ENCODE assay signal across 26 cellular contexts in genomic region chr9:17726298-17726697, GRCh38.
DNase-seq lines count a peak whose midpoint lies in the region; ATAC-seq, FAIRE-seq and TF ChIP-seq lines count a peak whose summit lies in the region.
"Had no signal": no experiment of that assay in that cellular context is flagged by ENCODE, and none has a peak within 500 bp of the region (broad histone marks: within the 10 kb centered on the region; RNA-seq: fewer than 3 reads in every experiment).

No MANE protein-coding gene starts in this region.

- no peak for TF ChIP-seq POLR2A in HepG2 (IDR thresholded peaks at IDR 0.05; ENCODE audit: insufficient read depth in 1 of 2, low read depth in 2 of 2, low read length in 2 of 2)
- no peak for TF ChIP-seq POLR2A in right lobe of liver (IDR thresholded peaks at IDR 0.05)

- H4K20me1 ChIP-seq in HepG2 (ENCODE audit: insufficient read depth, low read length), result no peaks in the 10 kb centered on the region
- H4K20me1 ChIP-seq: BLaER1 had no signal

- H3K4me1 ChIP-seq in HepG2 (ENCODE audit: insufficient read depth, low read length) (no peaks in the 10 kb centered on the region), right lobe of liver (no peaks in the 10 kb centered on the region)
- H3K4me1 ChIP-seq: BE2C had no signal

- no peaks in the 10 kb centered on the region for H3K4me1 Mint-ChIP-seq in activated T-cell treated with anti-CD3 and anti-CD28 coated beads, Interleukin-2, amount 50 U/mL, for 4 hours (ENCODE audit: low read depth)
- H3K4me1 Mint-ChIP-seq: CD14-positive monocyte; CD4-positive, alpha-beta memory T cell; CD4-positive, CD25-positive, alpha-beta regulatory T cell; CD8-positive, alpha-beta memory T cell had no signal

- in situ Hi-C loops in HepG2 (cut with HindIII; ENCODE audit: extremely low pct_ligation_motif_present, low pct_unique_long_range_greater_than_20kb), result no loop called here

- no peaks in the 10 kb centered on the region for H3K79me2 ChIP-seq in HepG2 (ENCODE audit: insufficient read depth, low read length)

- no peak overlapping the region for H3K4me3 ChIP-seq in HepG2 (replicated peaks in 1 of 3; ENCODE audit: insufficient read depth in 1 of 3, low read depth in 2 of 3, low read length in 3 of 3)
- H3K4me3 ChIP-seq in right lobe of liver, result no peak overlapping the region
- H3K4me3 ChIP-seq: BLaER1, GM12878 had no signal

- POLR2A ChIA-PET in HepG2 (lab: Yijun Ruan, JAX), result no interaction called here

- DNase-seq in NCI-H2029 treated with DMSO at 0.1 percent for 48 hours (lab: John Stamatoyannopoulos, UW), result peak; percentile 64
- DNase-seq in NCI-H2029 (lab: John Stamatoyannopoulos, UW), result no peak
- DNase-seq in left ventricle myocardium superior, result no peak
- no peak for DNase-seq in left cardiac atrium
- DNase-seq in HepG2 (ENCODE audit: low spot score), result no peak
- DNase-seq in right lobe of liver, result peak in 1 of 3 donors; percentile 46
- DNase-seq in activated T-cell treated with anti-CD3 and anti-CD28 coated beads, Interleukin-2, amount 50 U/mL, for 4 hours, result no peak
- DNase-seq in HK-2 (ENCODE audit: unreplicated experiment), result no peak
- DNase-seq: ACHN; BE2C; CD4-positive, alpha-beta memory T cell; CD4-positive, CD25-positive, alpha-beta regulatory T cell; CD8-positive, alpha-beta memory T cell; COR-L47; DMS153; DMS53; DMS79; DND-41; EL; GDM1 had no signal

- no peak overlapping the region for H3K4me2 ChIP-seq in HepG2 (ENCODE audit: low read depth, low read length)
- H3K4me2 ChIP-seq: BLaER1 had no signal

- BruUV-seq in HepG2 (replicated peaks; lab: Mats Ljungman, UMichigan), result no TSS peak

- no peak for TF ChIP-seq RAD21 in HepG2 (CRISPR knock-in tag; IDR thresholded peaks at IDR 0.05)

- H3K9me3 ChIP-seq in HepG2 (ENCODE audit: low read length) (peaks cover 17% of the 10 kb centered on the region; the same call in 1 of the 2 replicates), right lobe of liver (no peaks in the 10 kb centered on the region)
- H3K9me3 ChIP-seq: BE2C, BLaER1 had no signal

- FAIRE-seq in HepG2 (lab: Jason Lieb, UNC), result no peak
- FAIRE-seq: GM12878, GM12892, GM19239 had no signal

- no peak for TF ChIP-seq CTCF in HepG2 (CRISPR knock-in tag; IDR thresholded peaks at IDR 0.05)
- TF ChIP-seq CTCF in right lobe of liver (IDR thresholded peaks at IDR 0.05), result no peak

- H3K27me3 ChIP-seq in HepG2 (ENCODE audit: control insufficient read depth in 1 of 2, insufficient read depth in 2 of 2, low read length in 2 of 2) (no peaks in the 10 kb centered on the region), right lobe of liver (no peaks in the 10 kb centered on the region)
- H3K27me3 ChIP-seq: BE2C, BLaER1 had no signal

- 3% methylated on average over 5 of the region's 5 CpGs for WGBS in HepG2 (ENCODE audit: low lambda C conversion rate)
- WGBS in right lobe of liver (ENCODE audit: insufficient coverage, low coverage, low lambda C conversion rate, missing lambda C conversion rate), result 15% methylated on average over 5 of the region's 5 CpGs

- H3K36me3 Mint-ChIP-seq in activated T-cell treated with anti-CD3 and anti-CD28 coated beads, Interleukin-2, amount 50 U/mL, for 4 hours (ENCODE audit: insufficient read depth), result no peaks in the 10 kb centered on the region
- H3K36me3 Mint-ChIP-seq: CD14-positive monocyte; CD4-positive, alpha-beta memory T cell; CD4-positive, CD25-positive, alpha-beta regulatory T cell; CD8-positive, alpha-beta memory T cell had no signal

- peak; percentile 83 for ATAC-seq in left ventricle myocardium superior
- no peak for ATAC-seq in left cardiac atrium
- ATAC-seq in HepG2, result no peak
- ATAC-seq in right lobe of liver, result peak; percentile 16 to 63 (median 42)
- ATAC-seq in activated T-cell treated with anti-CD3 and anti-CD28 coated beads, Interleukin-2, amount 50 U/mL, for 4 hours, result no peak
- ATAC-seq: GM12878 had no signal

- H3K27ac ChIP-seq in HepG2 (ENCODE audit: extremely low read length, insufficient read depth, low read length) (no peak overlapping the region), right lobe of liver (no peak overlapping the region)
- H3K27ac ChIP-seq: 22Rv1, BLaER1 had no signal

- H2AFZ ChIP-seq in HepG2 (ENCODE audit: low read length), result no peak overlapping the region

- H3K4me3 Mint-ChIP-seq in activated T-cell treated with anti-CD3 and anti-CD28 coated beads, Interleukin-2, amount 50 U/mL, for 4 hours, result no peak overlapping the region
- H3K4me3 Mint-ChIP-seq: CD14-positive monocyte; CD4-positive, alpha-beta memory T cell; CD4-positive, CD25-positive, alpha-beta regulatory T cell; CD8-positive, alpha-beta memory T cell had no signal

- peaks cover 16% of the 10 kb centered on the region for H3K9me3 Mint-ChIP-seq in activated T-cell treated with anti-CD3 and anti-CD28 coated beads, Interleukin-2, amount 50 U/mL, for 4 hours

- intact Hi-C loops in left ventricle myocardium superior (cut with micrococcal nuclease) (no loop called here), left cardiac atrium (cut with DNase I) (no loop called here), HepG2 (cut with micrococcal nuclease; ENCODE audit: unreplicated experiment) (no loop called here), right lobe of liver (cut with DNase I) (no loop called here)

- no peaks in the 10 kb centered on the region for H3K27me3 Mint-ChIP-seq in activated T-cell treated with anti-CD3 and anti-CD28 coated beads, Interleukin-2, amount 50 U/mL, for 4 hours (ENCODE audit: low read depth)
- H3K27me3 Mint-ChIP-seq: CD4-positive, alpha-beta memory T cell; CD4-positive, CD25-positive, alpha-beta regulatory T cell; CD8-positive, alpha-beta memory T cell had no signal

- H3K36me3 ChIP-seq in HepG2 (replicated peaks in 1 of 2; ENCODE audit: control insufficient read depth in 1 of 2, insufficient read depth in 2 of 2, low read length in 2 of 2) (no peaks in the 10 kb centered on the region), right lobe of liver (no peaks in the 10 kb centered on the region)
- H3K36me3 ChIP-seq: BE2C, BLaER1 had no signal

- TF ChIP-seq EP300 in HepG2 (IDR thresholded peaks at IDR 0.05; ENCODE audit: low read depth in 2 of 2, low read length in 2 of 2) (no peak), HepG2 (CRISPR knock-in tag; IDR thresholded peaks at IDR 0.05; ENCODE audit: borderline replicate concordance) (no peak)

- CTCF ChIA-PET in HepG2 (lab: Yijun Ruan, JAX; ENCODE audit: low intra/inter-chr PET ratio, low total read pairs), result no interaction called here

- no peak overlapping the region for H3K9ac ChIP-seq in HepG2 (ENCODE audit: insufficient read depth, low read depth, low read length)
- H3K9ac ChIP-seq: BLaER1 had no signal

TF ChIP-seq in HepG2, 621 proteins besides CTCF, POLR2A, EP300 and RAD21:
- TF ChIP-seq MAFK (conservative IDR thresholded peaks at IDR 0.05 in 1 of 2, IDR thresholded peaks at IDR 0.05 in 1 of 2; ENCODE audit: low read length in 2 of 2) (peak; percentile 24 to 41; a peak in 2 of 4 replicates), ZNF33A (CRISPR knock-in tag; IDR thresholded peaks at IDR 0.05; ENCODE audit: borderline replicate concordance) (no peak), TARDBP (CRISPR knock-in tag; IDR thresholded peaks at IDR 0.05) (no peak), SIX4 (CRISPR knock-in tag; IDR thresholded peaks at IDR 0.05) (no peak)

Comparison
In these comparisons a context has a peak if more than half of its experiments do, and no peak if none do; other contexts are left out.
1. ATAC-seq: peak in left ventricle myocardium superior (single experiment) and right lobe of liver (4 of 4); none in left cardiac atrium (0 of 2), HepG2 (single experiment) and activated T-cell treated with anti-CD3 and anti-CD28 coated beads, Interleukin-2, amount 50 U/mL, for 4 hours (0 of 2).